31 cellular contexts compared by ENCODE assay signal in the genomic region with DNA sequence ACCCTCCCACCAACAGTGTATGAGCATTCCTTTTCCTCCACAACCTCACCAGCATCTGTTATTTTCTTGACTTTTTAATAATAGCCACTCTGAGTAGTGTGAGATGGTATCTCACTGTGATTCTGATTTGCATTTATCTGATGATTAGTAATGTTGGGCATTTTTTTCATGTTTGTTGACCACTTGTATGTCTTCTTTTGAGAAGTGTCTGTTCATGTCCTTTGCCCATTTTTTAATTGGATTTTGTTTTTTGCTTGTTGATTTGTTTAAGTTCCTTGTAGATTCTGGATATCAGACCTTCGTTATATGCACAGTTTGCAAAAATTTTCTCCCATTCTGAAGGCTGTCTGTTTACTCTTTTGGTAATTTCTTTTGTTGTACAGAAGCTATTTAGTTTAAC. TPM values are rescaled to one million over a fixed set of nuclear protein-coding genes. Genes with fewer than 3 reads are reported as not detected.
"Had no signal": no experiment of that assay in that cellular context is flagged by ENCODE, and none has a peak within 500 bp of the region (broad histone marks: within the 10 kb centered on the region; RNA-seq: fewer than 3 reads in every experiment).

No MANE protein-coding gene starts in this region.

- H3K9me3 ChIP-seq: pancreas, prostate gland, testis had no signal

- H3K4me3 ChIP-seq: gastroesophageal sphincter, hepatocyte, pancreas, prostate gland, sigmoid colon, testis, transverse colon had no signal

- FAIRE-seq: astrocyte, endothelial cell of umbilical vein, keratinocyte, pancreas had no signal

- H3K4me3 Mint-ChIP-seq: activated CD4-positive, alpha-beta memory T cell treated with anti-CD3 and anti-CD28 coated beads, Interleukin-2, amount 10 ng/mL, durations not matched to agents 7 days and 5 days; activated CD4-positive, alpha-beta T cell treated with anti-CD3 and anti-CD28 coated beads, Interleukin-2, amount 10 ng/mL, durations not matched to agents 7 days and 5 days; activated naive CD8-positive, alpha-beta T cell; activated T-cell treated with anti-CD3 and anti-CD28 coated beads, Interleukin-2, amount 50 U/mL, for 4 hours; effector memory CD8-positive, alpha-beta T cell had no signal

- DNase-seq: activated CD4-positive, alpha-beta memory T cell treated with anti-CD3 and anti-CD28 coated beads, Interleukin-2, amount 10 ng/mL, durations not matched to agents 7 days and 5 days; activated CD4-positive, alpha-beta T cell treated with anti-CD3 and anti-CD28 coated beads, Interleukin-2, amount 10 ng/mL, durations not matched to agents 7 days and 5 days; activated CD4-positive, CD25-positive, alpha-beta regulatory T cell treated with anti-CD3 and anti-CD28 coated beads, Interleukin-2, amount 50 U/mL, for 72 hours; activated CD8-positive, alpha-beta memory T cell treated with anti-CD3 and anti-CD28 coated beads, Interleukin-2, amount 50 U/mL, for 48 hours; activated T-cell treated with anti-CD3 and anti-CD28 coated beads, Interleukin-2, amount 50 U/mL, for 4 hours; amniotic stem cell; brain microvascular endothelial cell; cortex of kidney; effector memory CD8-positive, alpha-beta T cell; left cardiac atrium; left ventricle myocardium superior; nucleus accumbens; pancreas; retina; sigmoid colon; stimulated activated CD4-positive, alpha-beta T cell treated with anti-CD3 and anti-CD28 coated beads, Interleukin-15, amount 100 ng/mL, for 24 hours; stimulated activated CD4-positive, alpha-beta T cell treated with anti-CD3 and anti-CD28 coated beads, Interleukin-2, amount 100 ng/mL, for 24 hours; stimulated activated naive CD4-positive, alpha-beta T cell; T1000; testis; transverse colon; WERI-Rb-1 had no signal

- H3K27me3 Mint-ChIP-seq: activated CD4-positive, alpha-beta memory T cell treated with anti-CD3 and anti-CD28 coated beads, Interleukin-2, amount 10 ng/mL, durations not matched to agents 7 days and 5 days; activated CD4-positive, alpha-beta T cell treated with anti-CD3 and anti-CD28 coated beads, Interleukin-2, amount 10 ng/mL, durations not matched to agents 7 days and 5 days; activated naive CD8-positive, alpha-beta T cell; effector memory CD8-positive, alpha-beta T cell had no signal

- H3K9me3 Mint-ChIP-seq: effector memory CD8-positive, alpha-beta T cell had no signal

- H3K27ac ChIP-seq: brain microvascular endothelial cell, gastroesophageal sphincter, hepatocyte, pancreas, prostate gland, sigmoid colon, testis, transverse colon, WERI-Rb-1 had no signal

- H3K4me2 ChIP-seq: hepatocyte had no signal

- ATAC-seq: activated T-cell treated with anti-CD3 and anti-CD28 coated beads, Interleukin-2, amount 50 U/mL, for 4 hours; effector memory CD8-positive, alpha-beta T cell; gastroesophageal sphincter; left cardiac atrium; left ventricle myocardium superior; pancreas had no signal

- H3K4me1 ChIP-seq: gastroesophageal sphincter, pancreas, prostate gland, sigmoid colon, testis, transverse colon had no signal

- H3K27ac Mint-ChIP-seq: activated CD4-positive, alpha-beta memory T cell treated with anti-CD3 and anti-CD28 coated beads, Interleukin-2, amount 10 ng/mL, durations not matched to agents 7 days and 5 days; activated T-helper 2 cell treated with anti-CD3 and anti-CD28 coated beads, Interferon-gamma antibody, Interleukin-2, Interleukin-4, amounts not matched to agents 10 μg/mL and 5 μg/mL and 100 μg/mL, durations not matched to agents 14 hours and 24 hours and 36 hours had no signal

RNA-seq across cellular contexts. Expression of a gene that starts 59.1 kb away (rescaled TPM):
- polyA plus RNA-seq: neural cell had no signal
